In the genomic region with DNA sequence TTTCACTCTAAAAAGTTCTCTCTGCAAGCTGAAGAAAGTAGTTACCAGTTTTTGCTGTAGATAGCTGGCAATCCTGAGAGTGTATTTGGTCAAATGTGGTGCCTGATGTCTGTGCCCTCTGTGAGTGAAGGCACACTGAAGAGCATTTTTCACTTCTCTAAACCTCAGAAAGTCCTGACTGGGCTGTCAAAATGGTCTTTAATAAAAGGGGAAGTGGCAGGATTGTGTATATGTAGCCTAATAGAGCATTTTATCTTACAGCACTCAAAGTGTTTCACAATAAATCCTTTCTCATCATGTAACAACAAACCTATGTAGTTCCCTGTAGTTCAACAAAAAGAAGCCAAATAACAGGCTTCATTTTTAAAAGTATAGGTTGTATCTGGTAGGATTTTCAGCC, we compare ENCODE assay signal across 10 cellular contexts.
DNase-seq lines count a peak whose midpoint lies in the region; ATAC-seq, FAIRE-seq and TF ChIP-seq lines count a peak whose summit lies in the region.
"Had no signal": no experiment of that assay in that cellular context is flagged by ENCODE, and none has a peak within 500 bp of the region (broad histone marks: within the 10 kb centered on the region; RNA-seq: fewer than 3 reads in every experiment).

No MANE protein-coding gene starts in this region.

- DNase-seq in GM18507 (ENCODE audit: extremely low spot score, insufficient read length, low read depth), result no peak
- DNase-seq in fibroblast of pulmonary artery (ENCODE audit: low read depth), result peak; percentile 17
- no peak for DNase-seq in NCI-H82 treated with DMSO at 0.1 percent for 48 hours (lab: John Stamatoyannopoulos, UW; ENCODE audit: unreplicated experiment)
- no peak for DNase-seq in NCI-H1436 treated with DMSO at 0.1 percent for 48 hours (lab: John Stamatoyannopoulos, UW)
- no peak for DNase-seq in stimulated activated CD4-positive, alpha-beta T cell treated with anti-CD3 and anti-CD28 coated beads, Interleukin-2, amount 100 ng/mL, for 24 hours
- no peak for DNase-seq in effector CD4-positive, alpha-beta T cell
- DNase-seq: activated naive CD4-positive, alpha-beta T cell treated with Interleukin-2 at 50 U/mL for 16 hours; NCI-H446 treated with DMSO at 0.1 percent for 48 hours had no signal

- peak; percentile 83 for FAIRE-seq in GM18507 (lab: Jason Lieb, UNC)

- no peak for TF ChIP-seq CTCF in fibroblast of pulmonary artery (IDR thresholded peaks at IDR 0.05; ENCODE audit: low read length, missing control alignments)

- H3K4me3 ChIP-seq in fibroblast of pulmonary artery (replicated peaks; ENCODE audit: low read depth, low read length), result no peak overlapping the region

- peak; percentile 93 for ATAC-seq in GM21619 (IDR thresholded peaks at IDR 0.05; ENCODE audit: unreplicated experiment)
- ATAC-seq in HG03521 (IDR thresholded peaks at IDR 0.05; ENCODE audit: unreplicated experiment), result peak; percentile 98
